ENCODE assay signal across 29 cellular contexts in the genomic region with DNA sequence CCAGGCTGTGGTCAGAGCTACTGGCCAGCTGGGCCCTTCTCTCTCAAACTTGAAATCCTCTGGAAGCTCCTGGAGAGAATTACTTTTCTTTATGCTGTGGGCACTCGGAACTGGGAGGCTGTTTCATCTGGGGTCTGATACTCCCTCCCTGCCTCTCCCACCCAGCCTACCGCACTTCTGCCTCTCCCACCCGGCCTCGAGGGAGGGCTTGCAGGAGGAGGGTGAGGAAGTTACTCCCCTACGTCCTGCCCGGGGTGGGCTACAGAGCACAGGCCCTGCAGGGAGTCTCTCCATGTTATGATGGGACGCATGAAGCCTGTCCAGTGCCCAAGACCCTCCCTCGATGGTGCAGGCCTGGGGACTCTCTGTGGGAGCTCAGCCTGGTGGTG.
"Had no signal": no experiment of that assay in that cellular context is flagged by ENCODE, and none has a peak within 500 bp of the region (broad histone marks: within the 10 kb centered on the region; RNA-seq: fewer than 3 reads in every experiment).

No MANE protein-coding gene starts in this region.

- H3K36me3 Mint-ChIP-seq: activated CD4-positive, alpha-beta memory T cell treated with anti-CD3 and anti-CD28 coated beads for 36 hours; activated naive CD4-positive, alpha-beta T cell treated with anti-CD3 and anti-CD28 coated beads, Interleukin-2, amount 10 ng/mL, durations not matched to agents 7 days and 5 days; activated naive CD4-positive, alpha-beta T cell treated with anti-CD3 and anti-CD28 coated beads, Interleukin-2, amount 50 U/mL, for 72 hours; activated naive CD8-positive, alpha-beta T cell treated with anti-CD3 and anti-CD28 coated beads, Interleukin-2, amount 10 ng/mL, durations not matched to agents 7 days and 5 days; brain had no signal

- H3K4me1 Mint-ChIP-seq: activated CD4-positive, alpha-beta T cell treated with anti-CD3 and anti-CD28 coated beads for 36 hours; activated CD4-positive, alpha-beta T cell treated with anti-CD3 and anti-CD28 coated beads, Interleukin-2, amount 10 ng/mL, durations not matched to agents 24 days and 14 days; activated naive CD4-positive, alpha-beta T cell treated with anti-CD3 and anti-CD28 coated beads, Interleukin-2, amount 10 ng/mL, durations not matched to agents 7 days and 5 days; activated naive CD8-positive, alpha-beta T cell treated with anti-CD3 and anti-CD28 coated beads, Interleukin-2, amount 10 ng/mL, durations not matched to agents 7 days and 5 days; central memory CD8-positive, alpha-beta T cell had no signal

- H3K27me3 Mint-ChIP-seq: central memory CD8-positive, alpha-beta T cell had no signal

- H3K27ac Mint-ChIP-seq: activated CD4-positive, alpha-beta memory T cell treated with anti-CD3 and anti-CD28 coated beads for 36 hours; activated CD4-positive, alpha-beta T cell treated with anti-CD3 and anti-CD28 coated beads for 36 hours; activated CD4-positive, alpha-beta T cell treated with anti-CD3 and anti-CD28 coated beads, Interleukin-2, amount 10 ng/mL, durations not matched to agents 24 days and 14 days; activated CD8-positive, alpha-beta T cell treated with anti-CD3 and anti-CD28 coated beads, Interleukin-2, amount 10 ng/mL, durations not matched to agents 7 days and 5 days; activated naive CD4-positive, alpha-beta T cell treated with anti-CD3 and anti-CD28 coated beads, Interleukin-2, amount 10 ng/mL, durations not matched to agents 7 days and 5 days; activated naive CD4-positive, alpha-beta T cell treated with anti-CD3 and anti-CD28 coated beads, Interleukin-2, amount 50 U/mL, for 72 hours; activated naive CD8-positive, alpha-beta T cell treated with anti-CD3 and anti-CD28 coated beads, Interleukin-2, amount 10 ng/mL, durations not matched to agents 7 days and 5 days; activated T-cell treated with anti-CD3 and anti-CD28 coated beads, Interleukin-2, amount 50 U/mL, for 24 hours; activated T-cell treated with anti-CD3 and anti-CD28 coated beads, Interleukin-2, amount 50 U/mL, for 72 hours; dendritic cell treated with granulocyte-macrophage colony-stimulating factor and Interleukin-4, amounts not matched to agents 40 ng/mL and 50 ng/mL, for 4 days; endodermal cell had no signal

- H3K9me3 ChIP-seq: ascending aorta, breast epithelium had no signal

- H3K36me3 ChIP-seq: ascending aorta, breast epithelium, cardiac muscle cell had no signal

- H3K9me3 Mint-ChIP-seq: activated CD4-positive, alpha-beta memory T cell treated with anti-CD3 and anti-CD28 coated beads for 36 hours; activated CD4-positive, alpha-beta T cell treated with anti-CD3 and anti-CD28 coated beads, Interleukin-2, amount 10 ng/mL, durations not matched to agents 24 days and 14 days; activated naive CD4-positive, alpha-beta T cell treated with anti-CD3 and anti-CD28 coated beads, Interleukin-2, amount 10 ng/mL, durations not matched to agents 7 days and 5 days; activated naive CD4-positive, alpha-beta T cell treated with anti-CD3 and anti-CD28 coated beads, Interleukin-2, amount 50 U/mL, for 72 hours; activated naive CD8-positive, alpha-beta T cell treated with anti-CD3 and anti-CD28 coated beads, Interleukin-2, amount 10 ng/mL, durations not matched to agents 7 days and 5 days; activated T-cell treated with anti-CD3 and anti-CD28 coated beads, Interleukin-2, amount 50 U/mL, for 24 hours; activated T-cell treated with anti-CD3 and anti-CD28 coated beads, Interleukin-2, amount 50 U/mL, for 72 hours; central memory CD8-positive, alpha-beta T cell; dendritic cell treated with granulocyte-macrophage colony-stimulating factor and Interleukin-4, amounts not matched to agents 40 ng/mL and 50 ng/mL, for 4 days; endodermal cell had no signal

- H3K27ac ChIP-seq: ascending aorta, breast epithelium, cardiac muscle cell, coronary artery, dorsolateral prefrontal cortex had no signal

- H3K27me3 ChIP-seq: ascending aorta, breast epithelium, cardiac muscle cell had no signal

- ATAC-seq: activated CD4-positive, alpha-beta T cell treated with anti-CD3 and anti-CD28 coated beads for 36 hours; activated CD8-positive, alpha-beta T cell treated with anti-CD3 and anti-CD28 coated beads, Interleukin-2, amount 10 ng/mL, durations not matched to agents 7 days and 5 days; activated naive CD4-positive, alpha-beta T cell treated with anti-CD3 and anti-CD28 coated beads, Interleukin-2, amount 50 U/mL, for 72 hours; activated T-cell treated with anti-CD3 and anti-CD28 coated beads, Interleukin-2, amount 50 U/mL, for 72 hours; esophagus mucosa had no signal

- H3K4me1 ChIP-seq: ascending aorta, breast epithelium had no signal

- H3K4me3 ChIP-seq: ascending aorta, breast epithelium, cardiac muscle cell, coronary artery had no signal

- DNase-seq: activated CD4-positive, alpha-beta memory T cell treated with anti-CD3 and anti-CD28 coated beads for 36 hours; activated CD4-positive, alpha-beta T cell treated with anti-CD3 and anti-CD28 coated beads for 36 hours; activated CD4-positive, alpha-beta T cell treated with anti-CD3 and anti-CD28 coated beads, Interleukin-2, amount 10 ng/mL, durations not matched to agents 24 days and 14 days; activated CD4-positive, CD25-positive, alpha-beta regulatory T cell; activated CD4-positive, CD25-positive, alpha-beta regulatory T cell treated with anti-CD3 and anti-CD28 coated beads, Interleukin-2, amount 50 U/mL, for 72 hours; activated CD8-positive, alpha-beta memory T cell treated with anti-CD3 and anti-CD28 coated beads, Interleukin-2, amount 50 U/mL, for 48 hours; activated CD8-positive, alpha-beta T cell treated with anti-CD3 and anti-CD28 coated beads, Interleukin-2, amount 10 ng/mL, durations not matched to agents 7 days and 5 days; activated gamma-delta T cell; activated naive CD4-positive, alpha-beta T cell; activated naive CD4-positive, alpha-beta T cell treated with anti-CD3 and anti-CD28 coated beads, Interleukin-2, amount 10 ng/mL, durations not matched to agents 7 days and 5 days; activated naive CD8-positive, alpha-beta T cell treated with anti-CD3 and anti-CD28 coated beads, Interleukin-2, amount 10 ng/mL, durations not matched to agents 7 days and 5 days; activated T-cell treated with anti-CD3 and anti-CD28 coated beads for 4 hours; activated T-cell treated with anti-CD3 and anti-CD28 coated beads, Interleukin-2, amount 50 U/mL, for 24 hours; activated T-cell treated with anti-CD3 and anti-CD28 coated beads, Interleukin-2, amount 50 U/mL, for 72 hours; dorsolateral prefrontal cortex; effector memory CD4-positive, alpha-beta T cell; foreskin fibroblast; glutamatergic neuron; T-helper 2 cell had no signal

- H3K4me3 Mint-ChIP-seq: activated CD4-positive, alpha-beta memory T cell treated with anti-CD3 and anti-CD28 coated beads for 36 hours; activated CD4-positive, alpha-beta T cell treated with anti-CD3 and anti-CD28 coated beads for 36 hours; activated CD4-positive, alpha-beta T cell treated with anti-CD3 and anti-CD28 coated beads, Interleukin-2, amount 10 ng/mL, durations not matched to agents 24 days and 14 days; activated CD8-positive, alpha-beta T cell treated with anti-CD3 and anti-CD28 coated beads, Interleukin-2, amount 10 ng/mL, durations not matched to agents 7 days and 5 days; activated naive CD4-positive, alpha-beta T cell treated with anti-CD3 and anti-CD28 coated beads, Interleukin-2, amount 10 ng/mL, durations not matched to agents 7 days and 5 days; activated naive CD8-positive, alpha-beta T cell treated with anti-CD3 and anti-CD28 coated beads, Interleukin-2, amount 10 ng/mL, durations not matched to agents 7 days and 5 days; activated T-cell treated with anti-CD3 and anti-CD28 coated beads, Interleukin-2, amount 50 U/mL, for 24 hours; activated T-cell treated with anti-CD3 and anti-CD28 coated beads, Interleukin-2, amount 50 U/mL, for 72 hours; brain; central memory CD8-positive, alpha-beta T cell; dendritic cell treated with granulocyte-macrophage colony-stimulating factor and Interleukin-4, amounts not matched to agents 40 ng/mL and 50 ng/mL, for 4 days had no signal
